Comparison of ENCODE assay signal across 2 cellular contexts in the genomic region with DNA sequence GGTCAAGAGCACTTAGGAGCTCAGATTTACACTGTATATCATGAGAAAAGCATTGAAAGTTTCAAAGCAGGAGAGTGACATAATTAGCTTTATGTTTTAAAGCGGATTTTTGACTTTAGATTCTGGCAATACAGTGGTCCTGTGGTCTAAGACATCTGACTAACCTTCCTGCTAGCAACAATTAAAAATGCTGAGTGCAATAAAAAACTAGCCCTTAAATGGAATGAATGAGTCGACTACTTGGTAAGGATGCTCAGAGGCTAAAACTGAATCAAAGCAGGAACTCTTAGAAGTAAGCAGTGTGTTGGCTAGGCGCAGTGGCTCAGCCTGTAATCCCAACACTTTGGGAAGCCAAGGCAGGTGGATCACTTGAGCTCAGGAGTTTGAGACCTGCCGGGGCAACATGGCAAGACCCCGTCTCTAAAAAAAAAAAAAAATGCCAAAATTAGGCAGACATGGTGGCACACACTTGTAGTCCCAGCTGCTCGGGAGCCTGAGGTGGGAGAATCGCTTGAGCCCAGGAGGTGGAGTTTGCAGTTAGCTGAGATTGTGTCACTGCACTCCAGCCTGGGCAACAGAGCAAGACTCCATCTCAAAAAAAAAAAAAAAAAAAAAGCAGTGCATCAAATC.
A peak's percentile ranks its signal among the peaks of the same experiment; 100 is the strongest.
TF ChIP-seq lines count a peak whose summit lies in the region.

No MANE protein-coding gene starts in this region.

TF ChIP-seq in IMR-90, 13 proteins besides CTCF, POLR2A, EP300 and RAD21:
- TF ChIP-seq NFE2L2 (IDR thresholded peaks at IDR 0.05; ENCODE audit: low read depth, low read length) (0 out of 2 replicates have a peak, but pooled peaks have one; percentile 1), BHLHE40 (IDR thresholded peaks at IDR 0.05; ENCODE audit: low read depth, low read length) (no peak), MAFK (IDR thresholded peaks at IDR 0.05; ENCODE audit: low read depth, low read length) (peak; percentile 91)

TF ChIP-seq in K562, 482 proteins besides CTCF, POLR2A, EP300 and RAD21:
- TF ChIP-seq ZNF121 (CRISPR knock-in tag; conservative IDR thresholded peaks at IDR 0.05) = peak; percentile 54; the same call in 1 of the 2 replicates
- peak; percentile 33; the same call in 1 of the 2 replicates for TF ChIP-seq ZNF316 (IDR thresholded peaks at IDR 0.05)
- TF ChIP-seq, protein P1, sequence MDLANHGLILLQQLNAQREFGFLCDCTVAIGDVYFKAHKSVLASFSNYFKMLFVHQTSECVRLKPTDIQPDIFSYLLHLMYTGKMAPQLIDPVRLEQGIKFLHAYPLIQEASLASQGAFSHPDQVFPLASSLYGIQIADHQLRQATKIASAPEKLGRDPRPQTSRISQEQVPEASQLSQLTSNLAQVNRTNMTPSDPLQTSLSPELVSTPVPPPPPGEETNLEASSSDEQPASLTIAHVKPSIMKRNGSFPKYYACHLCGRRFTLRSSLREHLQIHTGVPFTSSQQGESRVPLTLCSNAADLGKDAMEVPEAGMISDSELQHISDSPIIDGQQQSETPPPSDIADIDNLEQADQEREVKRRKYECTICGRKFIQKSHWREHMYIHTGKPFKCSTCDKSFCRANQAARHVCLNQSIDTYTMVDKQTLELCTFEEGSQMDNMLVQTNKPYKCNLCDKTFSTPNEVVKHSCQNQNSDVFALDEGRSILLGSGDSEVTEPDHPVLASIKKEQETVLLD (IDR thresholded peaks at IDR 0.05) = no peak
